ENCODE assay signal across 1 cellular context in the genomic region with DNA sequence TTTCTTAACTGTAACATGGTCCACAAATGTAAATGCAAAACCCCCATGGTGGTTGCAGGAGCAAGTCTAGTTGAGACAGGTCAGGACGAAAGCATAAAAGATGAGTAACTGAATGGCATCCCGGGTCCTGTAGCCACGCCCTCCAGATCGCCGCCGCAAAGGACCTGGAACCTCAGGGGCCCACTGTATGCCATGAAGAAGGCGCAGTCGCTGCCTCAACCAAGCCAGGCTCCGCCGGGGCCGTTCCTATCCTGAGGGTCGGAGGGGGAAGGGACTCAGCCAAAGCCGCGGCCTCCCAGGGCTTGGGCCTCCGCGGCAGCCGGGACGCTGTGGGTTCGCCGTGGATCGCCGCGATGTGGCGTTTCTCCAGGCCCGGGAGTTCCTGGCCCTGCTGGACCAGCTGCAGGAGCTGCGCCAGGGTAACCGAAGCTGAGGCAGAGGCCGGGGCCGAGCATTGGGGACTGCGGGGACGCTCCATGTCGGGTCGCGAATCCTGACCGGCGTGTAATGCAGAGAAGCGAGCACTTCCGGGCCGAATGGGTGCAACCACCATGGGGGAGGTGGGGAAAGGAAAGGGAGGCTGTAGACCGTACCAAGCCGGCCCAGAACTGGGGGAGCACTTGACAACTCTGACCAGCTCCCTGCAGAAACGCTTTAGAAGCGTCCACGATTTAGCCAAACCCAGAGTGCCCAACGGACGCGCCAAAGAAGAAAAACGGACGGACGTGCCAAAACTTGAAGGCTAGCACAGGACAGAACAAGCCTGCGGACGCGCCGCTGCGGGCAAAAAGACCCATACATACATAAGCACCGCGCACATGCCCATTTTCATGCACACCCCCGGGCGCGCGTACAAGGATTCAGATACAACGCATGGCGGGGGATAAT.
TF ChIP-seq lines count a peak whose summit lies in the region.

No MANE protein-coding gene starts in this region.

TF ChIP-seq in HepG2, 621 proteins besides CTCF, POLR2A, EP300 and RAD21 (continued from another document and continues in another):
- peak; percentile 37; the same call in 1 of the 2 replicates for TF ChIP-seq ZNF629 (CRISPR knock-in tag; conservative IDR thresholded peaks at IDR 0.05)
- peak; percentile 98 for TF ChIP-seq JARID2 (CRISPR knock-in tag; IDR thresholded peaks at IDR 0.05; ENCODE audit: insufficient replicate concordance)
- peak; percentile 99 for TF ChIP-seq AGO1 (IDR thresholded peaks at IDR 0.05; ENCODE audit: low read depth, low read length, poor library complexity, severe bottlenecking)
- TF ChIP-seq ZNF746 (CRISPR knock-in tag; IDR thresholded peaks at IDR 0.05): peak; percentile 91; the same call in 1 of the 2 replicates
- TF ChIP-seq, protein P1, sequence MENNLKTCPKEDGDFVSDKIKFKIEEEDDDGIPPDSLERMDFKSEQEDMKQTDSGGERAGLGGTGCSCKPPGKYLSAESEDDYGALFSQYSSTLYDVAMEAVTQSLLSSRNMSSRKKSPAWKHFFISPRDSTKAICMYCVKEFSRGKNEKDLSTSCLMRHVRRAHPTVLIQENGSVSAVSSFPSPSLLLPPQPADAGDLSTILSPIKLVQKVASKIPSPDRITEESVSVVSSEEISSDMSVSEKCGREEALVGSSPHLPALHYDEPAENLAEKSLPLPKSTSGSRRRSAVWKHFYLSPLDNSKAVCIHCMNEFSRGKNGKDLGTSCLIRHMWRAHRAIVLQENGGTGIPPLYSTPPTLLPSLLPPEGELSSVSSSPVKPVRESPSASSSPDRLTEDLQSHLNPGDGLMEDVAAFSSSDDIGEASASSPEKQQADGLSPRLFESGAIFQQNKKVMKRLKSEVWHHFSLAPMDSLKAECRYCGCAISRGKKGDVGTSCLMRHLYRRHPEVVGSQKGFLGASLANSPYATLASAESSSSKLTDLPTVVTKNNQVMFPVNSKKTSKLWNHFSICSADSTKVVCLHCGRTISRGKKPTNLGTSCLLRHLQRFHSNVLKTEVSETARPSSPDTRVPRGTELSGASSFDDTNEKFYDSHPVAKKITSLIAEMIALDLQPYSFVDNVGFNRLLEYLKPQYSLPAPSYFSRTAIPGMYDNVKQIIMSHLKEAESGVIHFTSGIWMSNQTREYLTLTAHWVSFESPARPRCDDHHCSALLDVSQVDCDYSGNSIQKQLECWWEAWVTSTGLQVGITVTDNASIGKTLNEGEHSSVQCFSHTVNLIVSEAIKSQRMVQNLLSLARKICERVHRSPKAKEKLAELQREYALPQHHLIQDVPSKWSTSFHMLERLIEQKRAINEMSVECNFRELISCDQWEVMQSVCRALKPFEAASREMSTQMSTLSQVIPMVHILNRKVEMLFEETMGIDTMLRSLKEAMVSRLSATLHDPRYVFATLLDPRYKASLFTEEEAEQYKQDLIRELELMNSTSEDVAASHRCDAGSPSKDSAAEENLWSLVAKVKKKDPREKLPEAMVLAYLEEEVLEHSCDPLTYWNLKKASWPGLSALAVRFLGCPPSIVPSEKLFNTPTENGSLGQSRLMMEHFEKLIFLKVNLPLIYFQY (CRISPR knock-in tag; IDR thresholded peaks at IDR 0.05; ENCODE audit: borderline replicate concordance): 0 out of 2 replicates have a peak, but pooled peaks have one; percentile 72
- TF ChIP-seq ATAD3A (CRISPR knock-in tag; IDR thresholded peaks at IDR 0.05): no peak
- TF ChIP-seq RBAK (CRISPR knock-in tag; IDR thresholded peaks at IDR 0.05): peak; percentile 43; the same call in 1 of the 2 replicates
- TF ChIP-seq TRIM24 (CRISPR knock-in tag; IDR thresholded peaks at IDR 0.05): peak; percentile 71; the same call in 1 of the 2 replicates
- no peak for TF ChIP-seq FOXA1 (IDR thresholded peaks at IDR 0.05)
- peak; percentile 8; the same call in 1 of the 2 replicates for TF ChIP-seq FOXA1 (CRISPR knock-in tag; IDR thresholded peaks at IDR 0.05)
- TF ChIP-seq ZNF34 (CRISPR knock-in tag; IDR thresholded peaks at IDR 0.05; ENCODE audit: borderline replicate concordance): peak; percentile 97; the same call in 1 of the 2 replicates
- TF ChIP-seq NFIB (CRISPR knock-in tag; IDR thresholded peaks at IDR 0.05; ENCODE audit: borderline replicate concordance): 0 out of 2 replicates have a peak, but pooled peaks have one; percentile 51
- TF ChIP-seq, protein P2, sequence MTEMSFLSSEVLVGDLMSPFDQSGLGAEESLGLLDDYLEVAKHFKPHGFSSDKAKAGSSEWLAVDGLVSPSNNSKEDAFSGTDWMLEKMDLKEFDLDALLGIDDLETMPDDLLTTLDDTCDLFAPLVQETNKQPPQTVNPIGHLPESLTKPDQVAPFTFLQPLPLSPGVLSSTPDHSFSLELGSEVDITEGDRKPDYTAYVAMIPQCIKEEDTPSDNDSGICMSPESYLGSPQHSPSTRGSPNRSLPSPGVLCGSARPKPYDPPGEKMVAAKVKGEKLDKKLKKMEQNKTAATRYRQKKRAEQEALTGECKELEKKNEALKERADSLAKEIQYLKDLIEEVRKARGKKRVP (CRISPR knock-in tag; IDR thresholded peaks at IDR 0.05): peak; percentile 75
- TF ChIP-seq, protein P3, sequence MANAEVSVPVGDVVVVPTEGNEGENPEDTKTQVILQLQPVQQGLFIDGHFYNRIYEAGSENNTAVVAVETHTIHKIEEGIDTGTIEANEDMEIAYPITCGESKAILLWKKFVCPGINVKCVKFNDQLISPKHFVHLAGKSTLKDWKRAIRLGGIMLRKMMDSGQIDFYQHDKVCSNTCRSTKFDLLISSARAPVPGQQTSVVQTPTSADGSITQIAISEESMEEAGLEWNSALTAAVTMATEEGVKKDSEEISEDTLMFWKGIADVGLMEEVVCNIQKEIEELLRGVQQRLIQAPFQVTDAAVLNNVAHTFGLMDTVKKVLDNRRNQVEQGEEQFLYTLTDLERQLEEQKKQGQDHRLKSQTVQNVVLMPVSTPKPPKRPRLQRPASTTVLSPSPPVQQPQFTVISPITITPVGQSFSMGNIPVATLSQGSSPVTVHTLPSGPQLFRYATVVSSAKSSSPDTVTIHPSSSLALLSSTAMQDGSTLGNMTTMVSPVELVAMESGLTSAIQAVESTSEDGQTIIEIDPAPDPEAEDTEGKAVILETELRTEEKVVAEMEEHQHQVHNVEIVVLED (CRISPR knock-in tag; IDR thresholded peaks at IDR 0.05; ENCODE audit: borderline replicate concordance): peak; percentile 79
- TF ChIP-seq, protein P4, sequence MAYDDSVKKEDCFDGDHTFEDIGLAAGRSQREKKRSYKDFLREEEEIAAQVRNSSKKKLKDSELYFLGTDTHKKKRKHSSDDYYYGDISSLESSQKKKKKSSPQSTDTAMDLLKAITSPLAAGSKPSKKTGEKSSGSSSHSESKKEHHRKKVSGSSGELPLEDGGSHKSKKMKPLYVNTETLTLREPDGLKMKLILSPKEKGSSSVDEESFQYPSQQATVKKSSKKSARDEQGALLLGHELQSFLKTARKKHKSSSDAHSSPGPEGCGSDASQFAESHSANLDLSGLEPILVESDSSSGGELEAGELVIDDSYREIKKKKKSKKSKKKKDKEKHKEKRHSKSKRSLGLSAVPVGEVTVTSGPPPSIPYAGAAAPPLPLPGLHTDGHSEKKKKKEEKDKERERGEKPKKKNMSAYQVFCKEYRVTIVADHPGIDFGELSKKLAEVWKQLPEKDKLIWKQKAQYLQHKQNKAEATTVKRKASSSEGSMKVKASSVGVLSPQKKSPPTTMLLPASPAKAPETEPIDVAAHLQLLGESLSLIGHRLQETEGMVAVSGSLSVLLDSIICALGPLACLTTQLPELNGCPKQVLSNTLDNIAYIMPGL (CRISPR knock-in tag; IDR thresholded peaks at IDR 0.05; ENCODE audit: borderline replicate concordance in 1 of 2, low read depth in 1 of 2): peak; percentile 85 to 97; a peak in 3 of 4 replicates
- TF ChIP-seq, protein P5, sequence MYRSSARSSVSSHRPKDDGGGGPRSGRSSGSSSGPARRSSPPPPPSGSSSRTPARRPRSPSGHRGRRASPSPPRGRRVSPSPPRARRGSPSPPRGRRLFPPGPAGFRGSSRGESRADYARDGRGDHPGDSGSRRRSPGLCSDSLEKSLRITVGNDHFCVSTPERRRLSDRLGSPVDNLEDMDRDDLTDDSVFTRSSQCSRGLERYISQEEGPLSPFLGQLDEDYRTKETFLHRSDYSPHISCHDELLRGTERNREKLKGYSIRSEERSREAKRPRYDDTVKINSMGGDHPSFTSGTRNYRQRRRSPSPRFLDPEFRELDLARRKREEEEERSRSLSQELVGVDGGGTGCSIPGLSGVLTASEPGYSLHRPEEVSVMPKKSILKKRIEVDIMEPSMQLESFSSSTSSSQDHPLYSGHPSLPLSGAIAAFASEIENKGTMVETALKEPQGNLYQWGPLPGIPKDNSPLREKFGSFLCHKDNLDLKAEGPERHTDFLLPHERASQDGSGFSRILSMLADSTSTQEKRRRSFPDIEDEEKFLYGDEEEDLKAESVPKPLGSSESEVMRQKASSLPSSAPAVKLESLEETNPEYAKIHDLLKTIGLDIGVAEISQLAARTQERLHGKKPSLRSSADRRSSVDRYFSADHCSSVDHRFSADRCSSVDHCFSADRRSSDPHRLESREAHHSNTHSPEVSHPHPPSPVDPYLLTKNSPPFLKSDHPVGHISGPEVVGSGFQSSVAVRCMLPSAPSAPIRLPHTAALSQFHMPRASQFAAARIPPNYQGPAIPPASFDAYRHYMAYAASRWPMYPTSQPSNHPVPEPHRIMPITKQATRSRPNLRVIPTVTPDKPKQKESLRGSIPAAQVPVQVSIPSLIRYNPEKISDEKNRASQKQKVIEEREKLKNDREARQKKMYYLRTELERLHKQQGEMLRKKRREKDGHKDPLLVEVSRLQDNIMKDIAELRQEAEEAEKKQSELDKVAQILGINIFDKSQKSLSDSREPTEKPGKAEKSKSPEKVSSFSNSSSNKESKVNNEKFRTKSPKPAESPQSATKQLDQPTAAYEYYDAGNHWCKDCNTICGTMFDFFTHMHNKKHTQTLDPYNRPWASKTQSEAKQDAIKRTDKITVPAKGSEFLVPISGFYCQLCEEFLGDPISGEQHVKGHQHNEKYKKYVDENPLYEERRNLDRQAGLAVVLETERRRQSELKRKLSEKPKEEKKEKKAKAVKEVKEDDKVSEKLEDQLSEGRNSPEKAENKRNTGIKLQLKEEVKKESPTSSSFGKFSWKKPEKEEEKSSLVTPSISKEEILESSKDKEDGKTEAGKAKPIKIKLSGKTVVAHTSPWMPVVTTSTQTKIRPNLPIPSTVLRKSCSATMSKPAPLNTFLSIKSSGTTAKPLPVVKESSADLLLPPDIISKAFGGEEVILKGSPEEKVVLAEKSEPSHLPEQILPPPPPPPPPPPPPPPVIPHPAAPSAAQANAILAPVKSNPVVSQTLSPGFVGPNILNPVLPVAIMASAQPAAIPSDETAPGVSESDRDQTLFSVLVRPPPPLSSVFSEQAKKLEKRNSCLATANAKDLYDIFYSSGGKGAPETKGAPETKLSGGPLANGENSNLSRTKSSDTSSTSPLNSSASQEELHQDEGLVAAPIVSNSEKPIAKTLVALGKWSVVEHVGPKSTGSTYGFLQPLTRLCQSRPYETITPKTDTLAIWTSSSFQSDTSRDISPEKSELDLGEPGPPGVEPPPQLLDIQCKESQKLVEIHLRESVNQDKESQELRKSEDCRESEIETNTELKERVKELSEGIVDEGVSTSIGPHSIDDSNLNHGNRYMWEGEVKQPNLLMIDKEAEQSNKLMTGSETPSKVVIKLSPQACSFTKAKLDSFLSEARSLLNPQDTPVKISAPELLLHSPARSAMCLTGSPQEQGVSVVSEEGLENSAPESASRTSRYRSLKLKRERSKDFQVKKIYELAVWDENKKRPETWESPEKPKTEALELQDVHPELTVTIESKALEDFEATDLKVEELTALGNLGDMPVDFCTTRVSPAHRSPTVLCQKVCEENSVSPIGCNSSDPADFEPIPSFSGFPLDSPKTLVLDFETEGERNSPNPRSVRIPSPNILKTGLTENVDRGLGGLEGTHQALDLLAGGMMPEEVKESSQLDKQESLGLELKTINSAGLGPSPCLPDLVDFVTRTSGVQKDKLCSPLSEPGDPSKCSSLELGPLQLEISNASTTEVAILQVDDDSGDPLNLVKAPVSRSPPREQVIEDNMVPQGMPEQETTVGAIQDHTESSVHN (CRISPR knock-in tag; IDR thresholded peaks at IDR 0.05): peak; percentile 99
- TF ChIP-seq, protein P6, sequence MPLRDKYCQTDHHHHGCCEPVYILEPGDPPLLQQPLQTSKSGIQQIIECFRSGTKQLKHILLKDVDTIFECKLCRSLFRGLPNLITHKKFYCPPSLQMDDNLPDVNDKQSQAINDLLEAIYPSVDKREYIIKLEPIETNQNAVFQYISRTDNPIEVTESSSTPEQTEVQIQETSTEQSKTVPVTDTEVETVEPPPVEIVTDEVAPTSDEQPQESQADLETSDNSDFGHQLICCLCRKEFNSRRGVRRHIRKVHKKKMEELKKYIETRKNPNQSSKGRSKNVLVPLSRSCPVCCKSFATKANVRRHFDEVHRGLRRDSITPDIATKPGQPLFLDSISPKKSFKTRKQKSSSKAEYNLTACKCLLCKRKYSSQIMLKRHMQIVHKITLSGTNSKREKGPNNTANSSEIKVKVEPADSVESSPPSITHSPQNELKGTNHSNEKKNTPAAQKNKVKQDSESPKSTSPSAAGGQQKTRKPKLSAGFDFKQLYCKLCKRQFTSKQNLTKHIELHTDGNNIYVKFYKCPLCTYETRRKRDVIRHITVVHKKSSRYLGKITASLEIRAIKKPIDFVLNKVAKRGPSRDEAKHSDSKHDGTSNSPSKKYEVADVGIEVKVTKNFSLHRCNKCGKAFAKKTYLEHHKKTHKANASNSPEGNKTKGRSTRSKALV (CRISPR knock-in tag; IDR thresholded peaks at IDR 0.05): no peak; the same call in 1 of the 2 replicates
- TF ChIP-seq ZNF615 (CRISPR knock-in tag; IDR thresholded peaks at IDR 0.05; ENCODE audit: borderline replicate concordance): peak; percentile 85; the same call in 1 of the 2 replicates
- TF ChIP-seq ZNF552 (CRISPR knock-in tag; IDR thresholded peaks at IDR 0.05; ENCODE audit: borderline replicate concordance): no peak; the same call in 1 of the 2 replicates
- peak; percentile 99 for TF ChIP-seq SMAD1 (CRISPR knock-in tag; IDR thresholded peaks at IDR 0.05; ENCODE audit: borderline replicate concordance, low read depth)
- peak; percentile 72; the same call in 1 of the 2 replicates for TF ChIP-seq AHR (CRISPR knock-in tag; IDR thresholded peaks at IDR 0.05)
- TF ChIP-seq, protein P7, sequence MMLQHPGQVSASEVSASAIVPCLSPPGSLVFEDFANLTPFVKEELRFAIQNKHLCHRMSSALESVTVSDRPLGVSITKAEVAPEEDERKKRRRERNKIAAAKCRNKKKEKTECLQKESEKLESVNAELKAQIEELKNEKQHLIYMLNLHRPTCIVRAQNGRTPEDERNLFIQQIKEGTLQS (CRISPR knock-in tag; IDR thresholded peaks at IDR 0.05): peak; percentile 5; the same call in 1 of the 2 replicates
- peak; percentile 95 for TF ChIP-seq ZMAT3 (CRISPR knock-in tag; conservative IDR thresholded peaks at IDR 0.05)
- TF ChIP-seq, protein P8, sequence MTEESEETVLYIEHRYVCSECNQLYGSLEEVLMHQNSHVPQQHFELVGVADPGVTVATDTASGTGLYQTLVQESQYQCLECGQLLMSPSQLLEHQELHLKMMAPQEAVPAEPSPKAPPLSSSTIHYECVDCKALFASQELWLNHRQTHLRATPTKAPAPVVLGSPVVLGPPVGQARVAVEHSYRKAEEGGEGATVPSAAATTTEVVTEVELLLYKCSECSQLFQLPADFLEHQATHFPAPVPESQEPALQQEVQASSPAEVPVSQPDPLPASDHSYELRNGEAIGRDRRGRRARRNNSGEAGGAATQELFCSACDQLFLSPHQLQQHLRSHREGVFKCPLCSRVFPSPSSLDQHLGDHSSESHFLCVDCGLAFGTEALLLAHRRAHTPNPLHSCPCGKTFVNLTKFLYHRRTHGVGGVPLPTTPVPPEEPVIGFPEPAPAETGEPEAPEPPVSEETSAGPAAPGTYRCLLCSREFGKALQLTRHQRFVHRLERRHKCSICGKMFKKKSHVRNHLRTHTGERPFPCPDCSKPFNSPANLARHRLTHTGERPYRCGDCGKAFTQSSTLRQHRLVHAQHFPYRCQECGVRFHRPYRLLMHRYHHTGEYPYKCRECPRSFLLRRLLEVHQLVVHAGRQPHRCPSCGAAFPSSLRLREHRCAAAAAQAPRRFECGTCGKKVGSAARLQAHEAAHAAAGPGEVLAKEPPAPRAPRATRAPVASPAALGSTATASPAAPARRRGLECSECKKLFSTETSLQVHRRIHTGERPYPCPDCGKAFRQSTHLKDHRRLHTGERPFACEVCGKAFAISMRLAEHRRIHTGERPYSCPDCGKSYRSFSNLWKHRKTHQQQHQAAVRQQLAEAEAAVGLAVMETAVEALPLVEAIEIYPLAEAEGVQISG (CRISPR knock-in tag; IDR thresholded peaks at IDR 0.05): peak; percentile 97
- 0 out of 2 replicates have a peak, but pooled peaks have one; percentile 88 for TF ChIP-seq ZNF343 (CRISPR knock-in tag; IDR thresholded peaks at IDR 0.05)
- TF ChIP-seq TAF1 (CRISPR knock-in tag; IDR thresholded peaks at IDR 0.05): peak; percentile 98
